ENCODE assay signal across 31 cellular contexts in the genomic region with DNA sequence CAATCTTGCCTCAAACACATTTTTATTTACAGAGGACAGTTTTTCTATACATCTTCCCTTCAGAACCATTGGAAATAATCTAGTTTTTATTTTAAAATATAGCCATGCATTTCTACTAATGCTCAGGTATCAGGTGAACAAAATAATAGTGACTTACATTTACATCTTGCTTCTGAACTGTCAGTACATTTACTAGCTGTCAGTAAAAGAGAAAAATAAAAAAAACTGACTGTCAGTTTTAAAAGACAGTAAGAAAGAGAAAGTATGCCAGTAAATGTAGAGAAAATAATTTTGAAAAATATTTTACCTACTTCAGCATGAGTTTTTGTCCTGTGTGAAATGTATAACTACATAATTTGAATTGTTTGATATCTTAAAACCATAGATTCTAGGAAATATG. TPM values are rescaled to one million over a fixed set of nuclear protein-coding genes. Genes with fewer than 3 reads are reported as not detected.
"Had no signal": no experiment of that assay in that cellular context is flagged by ENCODE, and none has a peak within 500 bp of the region (broad histone marks: within the 10 kb centered on the region; RNA-seq: fewer than 3 reads in every experiment).

No MANE protein-coding gene starts in this region.

- H3K36me3 ChIP-seq: colonic mucosa, esophagus squamous epithelium, gastrocnemius medialis, heart right ventricle, left lung had no signal

- H3K27me3 ChIP-seq: colonic mucosa, esophagus squamous epithelium, gastrocnemius medialis, heart right ventricle, left lung had no signal

- H3K36me3 Mint-ChIP-seq: memory B cell had no signal

- H3K9me3 ChIP-seq: colonic mucosa, esophagus squamous epithelium, gastrocnemius medialis, heart right ventricle, left lung had no signal

- H3K4me3 ChIP-seq: colonic mucosa, esophagus squamous epithelium, gastrocnemius medialis, heart right ventricle, left lung, lung had no signal

- H3K4me3 Mint-ChIP-seq: dendritic cell treated with granulocyte-macrophage colony-stimulating factor and Interleukin-4, amounts not matched to agents 40 ng/mL and 50 ng/mL, for 4 days; effector memory CD8-positive, alpha-beta T cell; endodermal cell; memory B cell had no signal

- H3K27me3 Mint-ChIP-seq: dendritic cell treated with granulocyte-macrophage colony-stimulating factor and Interleukin-4, amounts not matched to agents 40 ng/mL and 50 ng/mL, for 4 days; effector memory CD8-positive, alpha-beta T cell had no signal

- H3K4me1 ChIP-seq: colonic mucosa, esophagus squamous epithelium, gastrocnemius medialis, heart right ventricle, left lung had no signal

- H3K27ac Mint-ChIP-seq: dendritic cell treated with granulocyte-macrophage colony-stimulating factor and Interleukin-4, amounts not matched to agents 40 ng/mL and 50 ng/mL, for 4 days; effector memory CD8-positive, alpha-beta T cell; endodermal cell; memory B cell had no signal

- ATAC-seq: effector memory CD8-positive, alpha-beta T cell; esophagus mucosa; gastrocnemius medialis; heart right ventricle; left cardiac atrium; left lung; left ventricle myocardium superior had no signal

- DNase-seq: colonic mucosa; cortex of kidney; effector CD8-positive, alpha-beta T cell; effector memory CD8-positive, alpha-beta T cell; endodermal cell; erythroblast; esophagus squamous epithelium; foreskin fibroblast; foreskin melanocyte; gastrocnemius medialis; glutamatergic neuron; head of caudate nucleus; heart right ventricle; hippocampal formation; left cardiac atrium; left lung; left ventricle myocardium superior; mammary epithelial cell; mesendoderm; midbrain had no signal

- H3K27ac ChIP-seq: colonic mucosa, epithelial cell of prostate, esophagus squamous epithelium, gastrocnemius medialis, heart right ventricle, left lung had no signal

- H3K9me3 Mint-ChIP-seq: dendritic cell treated with granulocyte-macrophage colony-stimulating factor and Interleukin-4, amounts not matched to agents 40 ng/mL and 50 ng/mL, for 4 days; endodermal cell had no signal

RNA-seq across cellular contexts. Expression of gene USH2A, which starts 33.5 kb away (rescaled TPM):
- total RNA-seq: chondrocyte, dermis microvascular lymphatic vessel endothelial cell, esophagus mucosa, glomerular endothelial cell, kidney epithelial cell, left lung, mammary epithelial cell, mononuclear cell had no signal
- polyA plus RNA-seq: keratinocyte, mammary epithelial cell had no signal
